In the genomic region with DNA sequence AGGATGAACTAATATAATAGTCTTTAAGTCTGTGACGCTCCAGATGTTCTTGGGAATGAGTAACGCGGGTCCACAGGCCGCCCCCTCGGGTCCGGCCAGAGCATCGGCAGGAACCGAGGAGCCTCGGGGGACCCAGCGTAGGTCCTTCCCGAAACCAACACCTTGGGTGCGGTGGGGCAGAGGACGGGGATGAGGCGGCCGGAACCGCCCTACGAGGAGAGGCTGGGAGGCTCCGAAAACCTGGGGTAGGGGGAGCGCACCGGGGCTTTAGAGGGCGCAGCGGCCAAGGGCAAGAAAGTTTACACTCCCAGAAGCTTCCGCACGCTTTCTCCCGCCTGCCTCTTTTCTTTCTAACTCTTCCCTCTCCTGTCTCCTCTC, we compare ENCODE assay signal across 21 cellular contexts. TPM values are rescaled to one million over a fixed set of nuclear protein-coding genes. Genes with fewer than 3 reads are reported as not detected.
DNase-seq lines count a peak whose midpoint lies in the region; ATAC-seq and TF ChIP-seq lines count a peak whose summit lies in the region.
"Had no signal": no experiment of that assay in that cellular context is flagged by ENCODE, and none has a peak within 500 bp of the region (broad histone marks: within the 10 kb centered on the region; RNA-seq: fewer than 3 reads in every experiment).

No MANE protein-coding gene starts in this region.

- no peak overlapping the region for H3K9ac ChIP-seq in iPS-18a (ENCODE audit: low read length)

- H3K27ac ChIP-seq in iPS-18a (ENCODE audit: low read length) (no peak overlapping the region), brain microvascular endothelial cell (no peak overlapping the region), adrenal gland (no peak overlapping the region), gastrocnemius medialis (no peak overlapping the region)
- H3K27ac ChIP-seq: cardiac muscle cell, heart right ventricle, testis had no signal

- in situ Hi-C loops in brain microvascular endothelial cell (cut with HindIII; ENCODE audit: low pct_ligation_motif_present, low sequenced_read_pairs): no loop called here
- in situ Hi-C loops in gastrocnemius medialis (cut with MboI; ENCODE audit: low sequenced_read_pairs in 4 of 4): no loop called here

- H3K36me3 Mint-ChIP-seq in activated naive CD8-positive, alpha-beta T cell treated with anti-CD3 and anti-CD28 coated beads, Interleukin-2, amount 10 ng/mL, durations not matched to agents 7 days and 5 days: peaks cover 2% of the 10 kb centered on the region
- no peaks in the 10 kb centered on the region for H3K36me3 Mint-ChIP-seq in activated naive CD8-positive, alpha-beta T cell treated with anti-CD3 and anti-CD28 coated beads for 36 hours
- peaks cover 7% of the 10 kb centered on the region for H3K36me3 Mint-ChIP-seq in WTC11
- peaks cover 15% of the 10 kb centered on the region for H3K36me3 Mint-ChIP-seq in stimulated activated effector memory CD8-positive, alpha-beta T cell treated with anti-CD3 and anti-CD28 coated beads, Interleukin-12 subunit alpha, Interleukin-12 subunit beta, amount 100 ng/mL, for 72 hours
- H3K36me3 Mint-ChIP-seq: activated naive CD8-positive, alpha-beta T cell had no signal

- TF ChIP-seq POLR2A in adrenal gland (IDR thresholded peaks at IDR 0.05): no peak
- no peak for TF ChIP-seq POLR2A in gastrocnemius medialis (IDR thresholded peaks at IDR 0.05)

- H3K27me3 ChIP-seq in iPS-18a (ENCODE audit: control insufficient read depth, insufficient read depth, low read length) (peaks cover 100% of the 10 kb centered on the region), brain microvascular endothelial cell (replicated peaks) (peaks cover 74% of the 10 kb centered on the region), adrenal gland (peaks cover 64% of the 10 kb centered on the region), gastrocnemius medialis (peaks cover 75 to 88% (median 82%) of the 10 kb centered on the region in 3 donors)
- H3K27me3 ChIP-seq: testis had no signal

- H3K27ac Mint-ChIP-seq in activated naive CD8-positive, alpha-beta T cell treated with anti-CD3 and anti-CD28 coated beads, Interleukin-2, amount 10 ng/mL, durations not matched to agents 7 days and 5 days: peak overlapping the region; percentile 55
- no peak overlapping the region for H3K27ac Mint-ChIP-seq in activated naive CD8-positive, alpha-beta T cell treated with anti-CD3 and anti-CD28 coated beads for 36 hours
- H3K27ac Mint-ChIP-seq in WTC11: no peak overlapping the region
- H3K27ac Mint-ChIP-seq in stimulated activated effector memory CD8-positive, alpha-beta T cell treated with anti-CD3 and anti-CD28 coated beads, Interleukin-12 subunit alpha, Interleukin-12 subunit beta, amount 100 ng/mL, for 72 hours: no peak overlapping the region
- H3K27ac Mint-ChIP-seq: activated naive CD8-positive, alpha-beta T cell; HFFc6 had no signal

- 2 to 4% (median 3%) methylated on average over 23 to 25 of the region's 25 CpGs for WGBS in adrenal gland, 4 donors

- ATAC-seq in activated naive CD8-positive, alpha-beta T cell treated with anti-CD3 and anti-CD28 coated beads, Interleukin-2, amount 10 ng/mL, durations not matched to agents 7 days and 5 days (ENCODE audit: low read depth): no peak
- ATAC-seq in WTC11: peak; percentile 13
- no peak for ATAC-seq in stimulated activated effector memory CD8-positive, alpha-beta T cell treated with anti-CD3 and anti-CD28 coated beads, Interleukin-12 subunit alpha, Interleukin-12 subunit beta, amount 100 ng/mL, for 72 hours
- no peak for ATAC-seq in gastrocnemius medialis
- ATAC-seq: left colon had no signal

- POLR2A ChIA-PET in activated naive CD8-positive, alpha-beta T cell treated with anti-CD3 and anti-CD28 coated beads, Interleukin-2, amount 10 ng/mL, durations not matched to agents 7 days and 5 days (lab: Charles Lee): no interaction called here
- POLR2A ChIA-PET in WTC11 (lab: Charles Lee): interaction anchor here (1.0 kb wide), 1 partner anchor 19 kb away, joined by 3 read pairs; no protein-coding TSS in a partner anchor

- no peak for DNase-seq in activated naive CD8-positive, alpha-beta T cell treated with anti-CD3 and anti-CD28 coated beads, Interleukin-2, amount 10 ng/mL, durations not matched to agents 7 days and 5 days
- DNase-seq in activated naive CD8-positive, alpha-beta T cell treated with anti-CD3 and anti-CD28 coated beads for 36 hours: no peak
- DNase-seq in WTC11 (ENCODE audit: low spot score) (peak; percentile 66), brain microvascular endothelial cell (no peak), adrenal gland (no peak), gastrocnemius medialis (no peak)
- DNase-seq in stimulated activated effector memory CD8-positive, alpha-beta T cell treated with anti-CD3 and anti-CD28 coated beads, Interleukin-12 subunit alpha, Interleukin-12 subunit beta, amount 100 ng/mL, for 72 hours (ENCODE audit: low spot score in 2 of 2): no peak
- DNase-seq: heart right ventricle; HFFc6; left colon; MV-4-11; NCI-H2081 treated with DMSO at 0.1 percent for 48 hours; NCI-H526; OCI-M1; stimulated activated CD4-positive, alpha-beta T cell treated with anti-CD3 and anti-CD28 coated beads, Interleukin-4, amount 100 ng/mL, for 1 hour; T-helper 9 cell; testis had no signal

- peaks cover 20% of the 10 kb centered on the region for H3K4me1 Mint-ChIP-seq in activated naive CD8-positive, alpha-beta T cell treated with anti-CD3 and anti-CD28 coated beads, Interleukin-2, amount 10 ng/mL, durations not matched to agents 7 days and 5 days
- H3K4me1 Mint-ChIP-seq in activated naive CD8-positive, alpha-beta T cell treated with anti-CD3 and anti-CD28 coated beads for 36 hours: peaks cover 21% of the 10 kb centered on the region
- peaks cover 31% of the 10 kb centered on the region for H3K4me1 Mint-ChIP-seq in WTC11
- peaks cover 34% of the 10 kb centered on the region for H3K4me1 Mint-ChIP-seq in stimulated activated effector memory CD8-positive, alpha-beta T cell treated with anti-CD3 and anti-CD28 coated beads, Interleukin-12 subunit alpha, Interleukin-12 subunit beta, amount 100 ng/mL, for 72 hours

- intact Hi-C loops in adrenal gland (cut with DNase I) (no loop called here), gastrocnemius medialis (cut with DNase I; ENCODE audit: low total_unique reads) (no loop called here)

- peaks cover 2% of the 10 kb centered on the region for H3K9me3 Mint-ChIP-seq in activated naive CD8-positive, alpha-beta T cell treated with anti-CD3 and anti-CD28 coated beads, Interleukin-2, amount 10 ng/mL, durations not matched to agents 7 days and 5 days
- peaks cover 2% of the 10 kb centered on the region for H3K9me3 Mint-ChIP-seq in activated naive CD8-positive, alpha-beta T cell treated with anti-CD3 and anti-CD28 coated beads for 36 hours
- peaks cover 4% of the 10 kb centered on the region for H3K9me3 Mint-ChIP-seq in WTC11
- no peaks in the 10 kb centered on the region for H3K9me3 Mint-ChIP-seq in stimulated activated effector memory CD8-positive, alpha-beta T cell treated with anti-CD3 and anti-CD28 coated beads, Interleukin-12 subunit alpha, Interleukin-12 subunit beta, amount 100 ng/mL, for 72 hours
- H3K9me3 Mint-ChIP-seq: HFFc6 had no signal

- H3K4me3 ChIP-seq in iPS-18a (ENCODE audit: low read length) (peak overlapping the region; percentile 68), brain microvascular endothelial cell (ENCODE audit: low read depth, low read length) (no peak overlapping the region), adrenal gland (no peak overlapping the region), gastrocnemius medialis (no peak overlapping the region)
- H3K4me3 ChIP-seq: cardiac muscle cell, heart right ventricle had no signal

- peaks cover 8% of the 10 kb centered on the region for H3K4me1 ChIP-seq in iPS-18a (ENCODE audit: control insufficient read depth, low read depth, low read length)
- peaks cover 0 to 20% of the 10 kb centered on the region in 2 donors for H3K4me1 ChIP-seq in adrenal gland (replicated peaks in 1 of 2)
- peaks cover 11 to 13% of the 10 kb centered on the region in 2 donors for H3K4me1 ChIP-seq in gastrocnemius medialis
- H3K4me1 ChIP-seq: testis had no signal

- CTCF ChIA-PET in WTC11 (lab: Charles Lee): interaction anchor here (1.0 to 3.7 kb wide), 4 partner anchors 9 to 47 kb away, joined by 3 to 16 read pairs (median 5); a partner anchor contains a TSS

- H3K36me3 ChIP-seq in iPS-18a (ENCODE audit: control insufficient read depth, low read depth, low read length): no peaks in the 10 kb centered on the region
- no peaks in the 10 kb centered on the region for H3K36me3 ChIP-seq in brain microvascular endothelial cell (replicated peaks)
- H3K36me3 ChIP-seq in adrenal gland (replicated peaks in 1 of 2): no peaks in the 10 kb centered on the region
- H3K36me3 ChIP-seq in gastrocnemius medialis: no peaks in the 10 kb centered on the region
- H3K36me3 ChIP-seq: cardiac muscle cell, heart right ventricle had no signal

- no peaks in the 10 kb centered on the region for H3K9me3 ChIP-seq in iPS-18a (ENCODE audit: control insufficient read depth, low read depth, low read length)
- H3K9me3 ChIP-seq in adrenal gland (replicated peaks in 1 of 3): no peaks in the 10 kb centered on the region
- H3K9me3 ChIP-seq in gastrocnemius medialis: no peaks in the 10 kb centered on the region
- H3K9me3 ChIP-seq: testis had no signal

- no peak overlapping the region for H3K4me3 Mint-ChIP-seq in activated naive CD8-positive, alpha-beta T cell treated with anti-CD3 and anti-CD28 coated beads, Interleukin-2, amount 10 ng/mL, durations not matched to agents 7 days and 5 days
- no peak overlapping the region for H3K4me3 Mint-ChIP-seq in activated naive CD8-positive, alpha-beta T cell treated with anti-CD3 and anti-CD28 coated beads for 36 hours
- peak overlapping the region; percentile 75 for H3K4me3 Mint-ChIP-seq in WTC11
- H3K4me3 Mint-ChIP-seq in stimulated activated effector memory CD8-positive, alpha-beta T cell treated with anti-CD3 and anti-CD28 coated beads, Interleukin-12 subunit alpha, Interleukin-12 subunit beta, amount 100 ng/mL, for 72 hours: peak overlapping the region; percentile 7
- H3K4me3 Mint-ChIP-seq: activated naive CD8-positive, alpha-beta T cell; HFFc6 had no signal

- TF ChIP-seq CTCF in WTC11 (IDR thresholded peaks at IDR 0.05) (no peak), brain microvascular endothelial cell (IDR thresholded peaks at IDR 0.05; ENCODE audit: low read depth, low read length, missing control alignments) (no peak), adrenal gland (IDR thresholded peaks at IDR 0.05) (no peak), gastrocnemius medialis (IDR thresholded peaks at IDR 0.05 in 4 of 5, conservative IDR thresholded peaks at IDR 0.05 in 1 of 5) (no peak)

- peaks cover 76% of the 10 kb centered on the region for H3K27me3 Mint-ChIP-seq in activated naive CD8-positive, alpha-beta T cell treated with anti-CD3 and anti-CD28 coated beads, Interleukin-2, amount 10 ng/mL, durations not matched to agents 7 days and 5 days
- peaks cover 80% of the 10 kb centered on the region for H3K27me3 Mint-ChIP-seq in activated naive CD8-positive, alpha-beta T cell treated with anti-CD3 and anti-CD28 coated beads for 36 hours
- peaks cover 93% of the 10 kb centered on the region for H3K27me3 Mint-ChIP-seq in WTC11 (ENCODE audit: low read depth)

RNA-seq across cellular contexts. Expression of a gene that starts 7.1 kb away (rescaled TPM):
- total RNA-seq in activated naive CD8-positive, alpha-beta T cell treated with anti-CD3 and anti-CD28 coated beads, Interleukin-2, amount 10 ng/mL, durations not matched to agents 7 days and 5 days: not detected
- under 1 TPM in 1 of 2 experiments, not detected in 1; 0.08 TPM for total RNA-seq in activated naive CD8-positive, alpha-beta T cell treated with anti-CD3 and anti-CD28 coated beads for 36 hours
- total RNA-seq in WTC11 (2021) (not detected in 3 replicates), adrenal gland (not detected), gastrocnemius medialis (not detected)
- under 1 TPM in 1 of 3 donors, not detected in 2; 0.07 TPM for polyA plus RNA-seq in adrenal gland
- total RNA-seq: fibroblast of lung had no signal
- polyA plus RNA-seq: cardiac muscle cell, heart right ventricle had no signal

Comparison
In these comparisons a context has a peak if more than half of its experiments do, and no peak if none do; other contexts are left out.
1. H3K4me3 Mint-ChIP-seq: peak in WTC11 (single experiment) and stimulated activated effector memory CD8-positive, alpha-beta T cell treated with anti-CD3 and anti-CD28 coated beads, Interleukin-12 subunit alpha, Interleukin-12 subunit beta, amount 100 ng/mL, for 72 hours (single experiment); none in activated naive CD8-positive, alpha-beta T cell treated with anti-CD3 and anti-CD28 coated beads, Interleukin-2, amount 10 ng/mL, durations not matched to agents 7 days and 5 days (single experiment) and activated naive CD8-positive, alpha-beta T cell treated with anti-CD3 and anti-CD28 coated beads for 36 hours (single experiment).